ENCODE assay signal across 21 cellular contexts in the genomic region with DNA sequence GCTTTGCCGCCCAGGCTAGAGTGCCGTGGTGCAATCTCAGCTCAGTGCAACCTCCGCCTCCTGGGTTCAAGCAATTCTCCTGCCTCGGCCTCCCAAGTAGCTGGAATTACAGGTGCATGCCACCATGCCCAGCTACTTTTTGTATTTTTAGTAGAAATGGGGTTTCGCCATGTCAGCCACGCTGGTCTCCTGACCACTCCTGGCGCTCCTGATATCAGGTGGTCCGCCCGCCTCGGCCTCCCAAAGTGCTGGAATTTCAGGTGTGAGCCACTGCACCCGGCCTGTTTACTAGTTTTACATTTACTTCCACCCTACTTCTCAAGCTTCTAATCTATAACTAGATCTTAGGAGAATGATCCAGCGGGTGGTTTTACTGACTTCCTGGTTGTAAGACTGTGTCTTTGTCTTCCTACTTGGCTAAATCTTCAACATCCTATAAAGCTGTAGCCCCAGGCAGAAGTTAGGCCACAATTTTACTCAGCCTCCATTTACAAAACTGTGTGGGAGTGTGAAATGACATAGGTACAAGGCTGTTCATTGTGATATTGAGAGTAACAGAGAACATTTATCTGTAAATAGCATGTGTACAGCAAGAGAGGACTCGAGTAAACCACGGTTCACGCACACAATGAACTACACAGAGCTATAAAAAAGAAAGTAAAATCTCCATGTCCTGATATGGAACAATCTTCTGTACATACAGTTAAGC. TPM values are rescaled to one million over a fixed set of nuclear protein-coding genes. Genes with fewer than 3 reads are reported as not detected.
DNase-seq lines count a peak whose midpoint lies in the region; FAIRE-seq and TF ChIP-seq lines count a peak whose summit lies in the region.
"Had no signal": no experiment of that assay in that cellular context is flagged by ENCODE, and none has a peak within 500 bp of the region (broad histone marks: within the 10 kb centered on the region; RNA-seq: fewer than 3 reads in every experiment).

No MANE protein-coding gene starts in this region.

- H3K27me3 ChIP-seq in mucosa of rectum (ENCODE audit: control insufficient read depth in 2 of 2, insufficient read depth in 2 of 2, low read length in 2 of 2) (no peaks in the 10 kb centered on the region), small intestine (ENCODE audit: control insufficient read depth in 2 of 2, insufficient read depth in 2 of 2, low read length in 2 of 2) (no peaks in the 10 kb centered on the region)
- H3K27me3 ChIP-seq: breast epithelium, right lobe of liver, upper lobe of right lung had no signal

- H3K36me3 ChIP-seq in mucosa of rectum (ENCODE audit: control insufficient read depth in 2 of 2, insufficient read depth in 2 of 2, low read length in 2 of 2) (no peaks in the 10 kb centered on the region), small intestine (ENCODE audit: control insufficient read depth in 2 of 2, insufficient read depth in 2 of 2, low read length in 2 of 2) (no peaks in the 10 kb centered on the region)
- H3K36me3 ChIP-seq: breast epithelium, right lobe of liver, upper lobe of right lung had no signal

- no peak for FAIRE-seq in small intestine (lab: Jason Lieb, UNC)

- peak overlapping the region; percentile 85 for H3K27ac ChIP-seq in VCaP
- peak overlapping the region; percentile 79 to 80 for H3K27ac ChIP-seq in mucosa of rectum (ENCODE audit: low read depth in 2 of 2, low read length in 2 of 2)
- no peak overlapping the region for H3K27ac ChIP-seq in small intestine (ENCODE audit: low read depth in 1 of 2, low read length in 1 of 2)
- H3K27ac ChIP-seq: coronary artery, parathyroid adenoma, right lobe of liver, upper lobe of right lung had no signal

- WGBS in small intestine, 3 donors: 81 to 85% (median 83%) methylated on average over 15 of the region's 15 CpGs

- no peak overlapping the region for H3K4me3 ChIP-seq in Jurkat, Clone E6-1 (ENCODE audit: low read length)
- peak overlapping the region; percentile 24 to 44 for H3K4me3 ChIP-seq in mucosa of rectum (ENCODE audit: low read length in 2 of 2)
- no peak overlapping the region for H3K4me3 ChIP-seq in small intestine (ENCODE audit: low read depth in 1 of 2, low read length in 2 of 2)
- H3K4me3 ChIP-seq: breast epithelium, coronary artery, right lobe of liver, upper lobe of right lung had no signal

- peaks cover 5 to 11% of the 10 kb centered on the region in 2 donors for H3K4me1 ChIP-seq in mucosa of rectum (ENCODE audit: control insufficient read depth in 2 of 2, insufficient read depth in 2 of 2, low read length in 2 of 2)
- H3K4me1 ChIP-seq in small intestine (ENCODE audit: control insufficient read depth in 2 of 2, insufficient read depth in 1 of 2, low read depth in 1 of 2, low read length in 1 of 2): no peaks in the 10 kb centered on the region
- H3K4me1 ChIP-seq: breast epithelium, parathyroid adenoma, right lobe of liver, upper lobe of right lung had no signal

- peak overlapping the region; percentile 28 to 46 for H3K9ac ChIP-seq in mucosa of rectum (ENCODE audit: low read depth in 1 of 2, low read length in 2 of 2)
- H3K9ac ChIP-seq: parathyroid adenoma had no signal

- DNase-seq in COLO829 (ENCODE audit: low spot score): peak; percentile 89
- peak; percentile 39 for DNase-seq in Jurkat, Clone E6-1 (ENCODE audit: low read depth, low spot score)
- no peak for DNase-seq in small intestine
- no peak for DNase-seq in NCI-H526 (lab: John Stamatoyannopoulos, UW)
- no peak for DNase-seq in AG08396 (ENCODE audit: low spot score)
- DNase-seq: activated CD4-positive, alpha-beta T cell treated with anti-CD3 and anti-CD28 coated beads for 4 hours; activated CD8-positive, alpha-beta memory T cell treated with anti-CD3 and anti-CD28 coated beads, Interleukin-2, amount 50 U/mL, for 4 hours; CD4-positive, CD25-positive, alpha-beta regulatory T cell; H7; KG1; NCI-H187 treated with DMSO at 0.1 percent for 48 hours; NCI-H748 treated with DMSO at 0.1 percent for 48 hours; right lobe of liver; SHP77; stimulated activated CD8-positive, alpha-beta memory T cell treated with anti-CD3 and anti-CD28 coated beads, Interleukin-4, amount 100 ng/mL, for 48 hours; upper lobe of right lung had no signal

- TF ChIP-seq CTCF in VCaP (conservative IDR thresholded peaks at IDR 0.05): no peak

- H3K9me3 ChIP-seq in mucosa of rectum (ENCODE audit: control insufficient read depth in 2 of 2, low read length in 2 of 2) (peaks cover 4 to 11% of the 10 kb centered on the region in 2 donors), small intestine (ENCODE audit: control insufficient read depth, low read depth) (no peaks in the 10 kb centered on the region)
- H3K9me3 ChIP-seq: right lobe of liver, upper lobe of right lung had no signal

RNA-seq across cellular contexts. Expression of a gene that starts 9.6 kb away (rescaled TPM):
- polyA plus RNA-seq in Jurkat, Clone E6-1 (2012; ENCODE audit: insufficient read depth, insufficient read length): 3.0 TPM
- polyA plus RNA-seq in small intestine: 1 to 10 TPM in 2 of 3 donors, under 1 TPM in 1; 0.81 to 3.3 (median 1.3) TPM

Comparison
In these comparisons a context has a peak if more than half of its experiments do, and no peak if none do; other contexts are left out.
1. DNase-seq: peak in COLO829 (single experiment) and Jurkat, Clone E6-1 (single experiment); none in small intestine (single experiment), NCI-H526 (0 of 2) and AG08396 (single experiment).
2. H3K4me3 ChIP-seq: peak in mucosa of rectum (2 of 2); none in Jurkat, Clone E6-1 (single experiment) and small intestine (0 of 2).
3. H3K27ac ChIP-seq: peak in VCaP (single experiment) and mucosa of rectum (2 of 2); none in small intestine (0 of 2).